Comparison of ENCODE assay signal across 8 cellular contexts in the genomic region with DNA sequence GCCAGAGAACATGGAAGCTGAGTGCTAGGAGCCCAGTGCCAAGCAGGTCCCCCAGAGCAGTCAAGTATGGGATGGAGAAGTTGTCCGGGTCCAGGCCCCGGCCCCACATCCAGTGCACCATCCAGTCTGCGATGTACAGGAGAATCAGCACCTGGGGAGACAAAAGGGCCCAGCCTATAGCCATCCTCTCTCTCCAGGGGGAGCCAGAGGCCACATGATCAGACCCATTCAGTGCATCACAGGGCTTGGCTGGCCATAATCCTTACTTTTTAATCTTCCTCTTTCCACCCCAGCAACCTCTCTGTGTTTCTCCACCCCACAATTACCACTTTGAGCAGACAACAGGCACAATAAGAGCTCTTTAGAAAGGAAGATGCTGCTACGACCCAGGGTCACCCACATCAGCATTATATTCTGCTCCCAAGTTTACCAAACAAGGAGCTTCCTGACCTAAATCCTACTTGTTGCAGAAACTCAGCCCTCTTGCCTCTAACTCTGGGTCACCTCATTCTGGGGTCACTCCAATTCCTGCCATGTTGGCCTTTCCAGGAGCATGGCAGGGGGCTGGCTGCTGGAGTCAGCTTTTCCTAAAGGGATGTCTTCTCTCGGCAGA. TPM values are rescaled to one million over a fixed set of nuclear protein-coding genes. Genes with fewer than 3 reads are reported as not detected.
A peak's percentile ranks its signal among the peaks of the same experiment; 100 is the strongest.
DNase-seq lines count a peak whose midpoint lies in the region; ATAC-seq and TF ChIP-seq lines count a peak whose summit lies in the region.

No MANE protein-coding gene starts in this region.

- POLR2A ChIA-PET in GM10248 (lab: Yijun Ruan, JAX), result no interaction called here

- ATAC-seq in HG03103 (IDR thresholded peaks at IDR 0.05; ENCODE audit: low read depth, unreplicated experiment), result peak; percentile 70
- peak; percentile 89 for ATAC-seq in esophagus mucosa
- peak; percentile 74 for ATAC-seq in natural killer cell treated with Interleukin-12 subunit alpha and Interleukin-12 subunit beta and Interleukin-15 and Interleukin-18, amount 100 ng/mL, for 72 hours

- H3K9me3 Mint-ChIP-seq in natural killer cell treated with Interleukin-12 subunit alpha and Interleukin-12 subunit beta and Interleukin-15 and Interleukin-18, amount 100 ng/mL, for 72 hours, result no peaks in the 10 kb centered on the region
- H3K9me3 Mint-ChIP-seq in type B pancreatic cell, result no peaks in the 10 kb centered on the region

- CTCF ChIA-PET in GM10248 (lab: Yijun Ruan, JAX), result interaction anchor here (0.6 to 7.4 kb wide), 45 partner anchors 8 to 347 kb away, joined by 3 to 168 read pairs (median 4); a partner anchor contains a TSS

- H3K27ac Mint-ChIP-seq in natural killer cell treated with Interleukin-12 subunit alpha and Interleukin-12 subunit beta and Interleukin-15 and Interleukin-18, amount 100 ng/mL, for 72 hours, result peak overlapping the region; percentile 26 to 88
- no peak overlapping the region for H3K27ac Mint-ChIP-seq in type B pancreatic cell

- DNase-seq in GM10248 (ENCODE audit: extremely low spot score) (peak; percentile 77), NCI-H774 (lab: John Stamatoyannopoulos, UW) (peak; percentile 30), type B pancreatic cell (ENCODE audit: extremely low spot score, unreplicated experiment) (no peak), T1000 (lab: John Stamatoyannopoulos, UW) (no peak)
- peak; percentile 63 for DNase-seq in activated CD8-positive, alpha-beta memory T cell treated with anti-CD3 and anti-CD28 coated beads, Interleukin-2, amount 50 U/mL, for 4 hours
- DNase-seq in natural killer cell treated with Interleukin-12 subunit alpha and Interleukin-12 subunit beta and Interleukin-15 and Interleukin-18, amount 100 ng/mL, for 72 hours (ENCODE audit: low spot score), result no peak

- no peaks in the 10 kb centered on the region for H3K27me3 Mint-ChIP-seq in natural killer cell treated with Interleukin-12 subunit alpha and Interleukin-12 subunit beta and Interleukin-15 and Interleukin-18, amount 100 ng/mL, for 72 hours
- H3K27me3 Mint-ChIP-seq in type B pancreatic cell, result no peaks in the 10 kb centered on the region

- peak overlapping the region; percentile 30 for H3K4me3 Mint-ChIP-seq in natural killer cell treated with Interleukin-12 subunit alpha and Interleukin-12 subunit beta and Interleukin-15 and Interleukin-18, amount 100 ng/mL, for 72 hours
- no peak overlapping the region for H3K4me3 Mint-ChIP-seq in type B pancreatic cell

- TF ChIP-seq CTCF in GM10248 (IDR thresholded peaks at IDR 0.05; ENCODE audit: control extremely low read depth, extremely low read depth, low read depth, missing control alignments) (peak; percentile 75), type B pancreatic cell (conservative IDR thresholded peaks at IDR 0.05) (peak; percentile 79)

- H3K4me1 Mint-ChIP-seq in natural killer cell treated with Interleukin-12 subunit alpha and Interleukin-12 subunit beta and Interleukin-15 and Interleukin-18, amount 100 ng/mL, for 72 hours (ENCODE audit: low read depth in 2 of 2), result peaks cover 29 to 48% of the 10 kb centered on the region in 2 donors
- H3K4me1 Mint-ChIP-seq in type B pancreatic cell (ENCODE audit: unreplicated experiment), result peaks cover 4% of the 10 kb centered on the region

- peaks cover 30% of the 10 kb centered on the region for H3K36me3 Mint-ChIP-seq in natural killer cell treated with Interleukin-12 subunit alpha and Interleukin-12 subunit beta and Interleukin-15 and Interleukin-18, amount 100 ng/mL, for 72 hours
- peaks cover 6% of the 10 kb centered on the region for H3K36me3 Mint-ChIP-seq in type B pancreatic cell

RNA-seq across cellular contexts. Expression of a gene that starts 16.4 kb away (rescaled TPM):
- 7.0 TPM for total RNA-seq in esophagus mucosa
- total RNA-seq in natural killer cell treated with Interleukin-12 subunit alpha and Interleukin-12 subunit beta and Interleukin-15 and Interleukin-18, amount 100 ng/mL, for 72 hours, result 100 to 1,000 TPM; 109 to 217 TPM
- 13.6 and 22.5 TPM in 2 replicates for total RNA-seq in type B pancreatic cell (ENCODE audit: low replicate concordance)

RNA-seq across cellular contexts. Expression of a gene that starts 21.3 kb away (rescaled TPM):
- 7.2 TPM for total RNA-seq in esophagus mucosa
- 10 to 100 TPM; 66.2 to 80.2 TPM for total RNA-seq in natural killer cell treated with Interleukin-12 subunit alpha and Interleukin-12 subunit beta and Interleukin-15 and Interleukin-18, amount 100 ng/mL, for 72 hours
- 11.7 and 25.9 TPM in 2 replicates for total RNA-seq in type B pancreatic cell (ENCODE audit: low replicate concordance)

RNA-seq across cellular contexts. Expression of a gene that starts 41.7 kb away (rescaled TPM):
- total RNA-seq in esophagus mucosa (99.3 TPM), type B pancreatic cell (ENCODE audit: low replicate concordance) (185 and 340 TPM in 2 replicates)
- 100 to 1,000 TPM in 1 of 2 donors, 10 to 100 TPM in 1; 95.1 to 156 TPM for total RNA-seq in natural killer cell treated with Interleukin-12 subunit alpha and Interleukin-12 subunit beta and Interleukin-15 and Interleukin-18, amount 100 ng/mL, for 72 hours

RNA-seq across cellular contexts. Expression of a gene that starts 58.3 kb away (rescaled TPM):
- not detected for total RNA-seq in esophagus mucosa
- under 1 TPM in 1 of 2 donors, not detected in 1; 0.75 TPM for total RNA-seq in natural killer cell treated with Interleukin-12 subunit alpha and Interleukin-12 subunit beta and Interleukin-15 and Interleukin-18, amount 100 ng/mL, for 72 hours
- total RNA-seq in type B pancreatic cell (ENCODE audit: low replicate concordance), result not detected in 2 replicates

Comparison
In these comparisons a context has a peak if more than half of its experiments do, and no peak if none do; other contexts are left out.
1. DNase-seq: peak in GM10248 (single experiment), NCI-H774 (single experiment) and activated CD8-positive, alpha-beta memory T cell treated with anti-CD3 and anti-CD28 coated beads, Interleukin-2, amount 50 U/mL, for 4 hours (single experiment); none in natural killer cell treated with Interleukin-12 subunit alpha and Interleukin-12 subunit beta and Interleukin-15 and Interleukin-18, amount 100 ng/mL, for 72 hours (single experiment), type B pancreatic cell (single experiment) and T1000 (single experiment).
2. Peak in every context shown above with its lines, with median percentiles within 50 percentile points of each other: ATAC-seq.